In genomic region chr1:43930168-43930948, GRCh38 we compare ENCODE assay signal across 8 cellular contexts. TPM values are rescaled to one million over a fixed set of nuclear protein-coding genes. Genes with fewer than 3 reads are reported as not detected.
DNase-seq lines count a peak whose midpoint lies in the region; ATAC-seq, FAIRE-seq and TF ChIP-seq lines count a peak whose summit lies in the region.

No MANE protein-coding gene starts in this region.

- no peaks in the 10 kb centered on the region for H4K20me1 ChIP-seq in endothelial cell of umbilical vein (replicated peaks; ENCODE audit: control insufficient read depth, extremely low read depth, insufficient read depth, low read length)
- H4K20me1 ChIP-seq in smooth muscle cell (ENCODE audit: low read depth) = no peaks in the 10 kb centered on the region

- 95% methylated on average over 10 of the region's 10 CpGs for WGBS in smooth muscle cell (ENCODE audit: low lambda C conversion rate)

- no peak for FAIRE-seq in endothelial cell of umbilical vein (lab: Jason Lieb, UNC)

- H3K9me1 ChIP-seq in endothelial cell of umbilical vein (replicated peaks; ENCODE audit: control insufficient read depth, extremely low read depth, insufficient read depth, low read length) = no peaks in the 10 kb centered on the region

- TF ChIP-seq CTCF in cardiac muscle cell (IDR thresholded peaks at IDR 0.05; ENCODE audit: low read depth, low read length) (peak; percentile 40), endothelial cell of umbilical vein (IDR thresholded peaks at IDR 0.05; ENCODE audit: extremely low read depth in 1 of 2, insufficient read depth in 1 of 2, low read depth in 1 of 2, low read length in 2 of 2) (peak; percentile 37 to 46), smooth muscle cell (IDR thresholded peaks at IDR 0.05; ENCODE audit: borderline replicate concordance, insufficient read depth, poor library complexity, severe bottlenecking) (peak; percentile 32)

- H3K9ac ChIP-seq in endothelial cell of umbilical vein (replicated peaks; ENCODE audit: extremely low read depth, insufficient read depth, low read length) = no peak overlapping the region
- no peak overlapping the region for H3K9ac ChIP-seq in smooth muscle cell (ENCODE audit: low read depth)

- intact Hi-C loops in cardiac septum (cut with DNase I) = no loop called here
- intact Hi-C loops in endothelial cell of umbilical vein (cut with micrococcal nuclease) = loop anchor here (5.0 kb wide), 2 partner anchors 78 to 278 kb away; partner anchors contain the start of gene KDM4A

- no peak for TF ChIP-seq POLR2A in endothelial cell of umbilical vein (IDR thresholded peaks at IDR 0.05; ENCODE audit: low read depth, low read length)

- H3K4me3 ChIP-seq in cardiac muscle cell (no peak overlapping the region), endothelial cell of umbilical vein (replicated peaks in 1 of 3; ENCODE audit: insufficient read depth in 1 of 3, low read depth in 1 of 3, low read length in 3 of 3) (no peak overlapping the region), smooth muscle cell (no peak overlapping the region)

- H3K36me3 ChIP-seq in cardiac muscle cell (no peaks in the 10 kb centered on the region), endothelial cell of umbilical vein (ENCODE audit: control insufficient read depth in 2 of 2, extremely low read depth in 1 of 2, insufficient read depth in 2 of 2, low read length in 2 of 2) (peaks cover 3 to 4% of the 10 kb centered on the region in 2 experiments), smooth muscle cell (ENCODE audit: low read depth) (no peaks in the 10 kb centered on the region)

- dilution Hi-C loops in endothelial cell of umbilical vein (cut with MboI; ENCODE audit: extremely low pct_ligation_motif_present, low sequenced_read_pairs) = loop anchor here (25.0 kb wide), 1 partner anchor 168 kb away; no protein-coding TSS in a partner anchor

- H3K4me2 ChIP-seq in endothelial cell of umbilical vein (ENCODE audit: insufficient read depth, low read length) (no peak overlapping the region), smooth muscle cell (no peak overlapping the region)

- peaks cover 10% of the 10 kb centered on the region for H3K4me1 ChIP-seq in cardiac muscle cell (ENCODE audit: low read depth)
- peaks cover 5% of the 10 kb centered on the region for H3K4me1 ChIP-seq in endothelial cell of umbilical vein (ENCODE audit: control insufficient read depth, extremely low read depth, insufficient read depth, low read length)
- no peaks in the 10 kb centered on the region for H3K4me1 ChIP-seq in smooth muscle cell (ENCODE audit: low read depth)

- H3K79me2 ChIP-seq in endothelial cell of umbilical vein (ENCODE audit: control insufficient read depth, insufficient read depth, low read length) (no peaks in the 10 kb centered on the region), smooth muscle cell (ENCODE audit: low read depth) (no peaks in the 10 kb centered on the region)

- H3K27me3 ChIP-seq in cardiac muscle cell (no peaks in the 10 kb centered on the region), endothelial cell of umbilical vein (ENCODE audit: control insufficient read depth in 2 of 2, insufficient read depth in 2 of 2, low read length in 2 of 2) (peaks cover 0 to 9% of the 10 kb centered on the region in 2 experiments), smooth muscle cell (ENCODE audit: low read depth) (no peaks in the 10 kb centered on the region)

- CTCF ChIA-PET in endothelial cell of umbilical vein (lab: Charles Lee) = interaction anchor here (0.6 to 18.1 kb wide), 9 partner anchors 9 to 166 kb away, joined by 3 to 965 read pairs (median 3); no protein-coding TSS in a partner anchor

- ATAC-seq in HG02884 (IDR thresholded peaks at IDR 0.05; ENCODE audit: unreplicated experiment) = no peak

- H3K9me3 ChIP-seq in cardiac muscle cell (ENCODE audit: low read depth) (no peaks in the 10 kb centered on the region), endothelial cell of umbilical vein (replicated peaks; ENCODE audit: control insufficient read depth, insufficient read depth, low read length) (no peaks in the 10 kb centered on the region), smooth muscle cell (replicated peaks; ENCODE audit: low read depth) (no peaks in the 10 kb centered on the region)

- POLR2A ChIA-PET in endothelial cell of umbilical vein (lab: Charles Lee) = no interaction called here

- BruUV-seq in endothelial cell of umbilical vein (replicated peaks; lab: Mats Ljungman, UMichigan) = no TSS peak

- no peaks in the 10 kb centered on the region for H3F3A ChIP-seq in smooth muscle cell (ENCODE audit: low read depth)

- no peak overlapping the region for H3K27ac ChIP-seq in cardiac muscle cell
- H3K27ac ChIP-seq in endothelial cell of umbilical vein (ENCODE audit: insufficient read depth, low read depth, low read length) = no peak overlapping the region
- no peak overlapping the region for H3K27ac ChIP-seq in smooth muscle cell (ENCODE audit: low read depth)

- DNase-seq in cardiac muscle cell (ENCODE audit: low read depth in 1 of 2, low spot score in 1 of 2) (no peak), cardiac septum (ENCODE audit: low spot score) (no peak), NAMALWA (ENCODE audit: low spot score) (peak; percentile 48), endothelial cell of umbilical vein (ENCODE audit: low read depth, low spot score) (no peak), smooth muscle cell (lab: John Stamatoyannopoulos, UW; ENCODE audit: unreplicated experiment) (no peak), GOT3 (lab: John Stamatoyannopoulos, UW) (no peak)
- DNase-seq in stimulated activated CD4-positive, alpha-beta T cell treated with anti-CD3 and anti-CD28 coated beads, Interleukin-12 subunit alpha, Interleukin-12 subunit beta, amount 100 ng/mL, for 4 hours = no peak

- H2AFZ ChIP-seq in endothelial cell of umbilical vein (ENCODE audit: low read depth, low read length) (no peak overlapping the region), smooth muscle cell (ENCODE audit: low read depth) (no peak overlapping the region)

RNA-seq across cellular contexts. Expression of gene ARTN, which starts 3.2 kb away (rescaled TPM):
- total RNA-seq in cardiac muscle cell (26.2 and 29.8 TPM in 2 replicates), cardiac septum (0.70 TPM), endothelial cell of umbilical vein (0.18 and 0.48 TPM in 2 replicates), smooth muscle cell (0.36 TPM in 1 of 2 replicates, not detected in the other)
- polyA plus RNA-seq in cardiac muscle cell (50.5 and 60.4 TPM in 2 replicates), endothelial cell of umbilical vein (0.11 TPM in 2 replicates), smooth muscle cell (0.27 and 0.34 TPM in 2 replicates)
- polyA plus RNA-seq in endothelial cell of umbilical vein (2011; cell fraction: cytosol; rRNA removed) = not detected in 2 replicates
- 0.66 and 0.71 TPM in 2 replicates for polyA plus RNA-seq in endothelial cell of umbilical vein (2011; cell fraction: nucleus; rRNA removed)
- polyA plus RNA-seq in endothelial cell of umbilical vein (2012) = 0.24 TPM in 1 of 2 replicates, not detected in the other
- not detected in 2 replicates for polyA minus RNA-seq in endothelial cell of umbilical vein
- polyA minus RNA-seq in endothelial cell of umbilical vein (2011; cell fraction: cytosol; rRNA and poly(A)+ RNA removed) = 1.9 TPM
- 0.43 and 0.53 TPM in 2 replicates for polyA minus RNA-seq in endothelial cell of umbilical vein (2011; cell fraction: nucleus; rRNA and poly(A)+ RNA removed)

RNA-seq across cellular contexts. Expression of gene IPO13, which starts 16.4 kb away (rescaled TPM):
- 26.2 and 29.2 TPM in 2 replicates for total RNA-seq in cardiac muscle cell
- 27.9 and 28.6 TPM in 2 replicates for polyA plus RNA-seq in cardiac muscle cell
- total RNA-seq in cardiac septum = 60.6 TPM
- total RNA-seq in endothelial cell of umbilical vein = 25.8 and 29.3 TPM in 2 replicates
- 28.9 and 32.3 TPM in 2 replicates for polyA plus RNA-seq in endothelial cell of umbilical vein
- polyA plus RNA-seq in endothelial cell of umbilical vein (2011; cell fraction: cytosol; rRNA removed) = 17.2 and 17.7 TPM in 2 replicates
- 46.6 and 56.9 TPM in 2 replicates for polyA plus RNA-seq in endothelial cell of umbilical vein (2011; cell fraction: nucleus; rRNA removed)
- polyA plus RNA-seq in endothelial cell of umbilical vein (2012) = 20.9 and 23.8 TPM in 2 replicates
- 36.1 and 41.8 TPM in 2 replicates for polyA minus RNA-seq in endothelial cell of umbilical vein
- 9.4 TPM for polyA minus RNA-seq in endothelial cell of umbilical vein (2011; cell fraction: cytosol; rRNA and poly(A)+ RNA removed)
- polyA minus RNA-seq in endothelial cell of umbilical vein (2011; cell fraction: nucleus; rRNA and poly(A)+ RNA removed) = 12.2 and 18.2 TPM in 2 replicates
- total RNA-seq in smooth muscle cell = 10.4 and 11.2 TPM in 2 replicates
- 19.3 and 21.2 TPM in 2 replicates for polyA plus RNA-seq in smooth muscle cell

RNA-seq across cellular contexts. Expression of gene DPH2, which starts 39.5 kb away (rescaled TPM):
- 17.1 and 20.7 TPM in 2 replicates for total RNA-seq in cardiac muscle cell
- 21.5 and 38.6 TPM in 2 replicates for polyA plus RNA-seq in cardiac muscle cell
- 15.5 TPM for total RNA-seq in cardiac septum
- 26.6 and 28.1 TPM in 2 replicates for total RNA-seq in endothelial cell of umbilical vein
- 59.1 and 59.6 TPM in 2 replicates for polyA plus RNA-seq in endothelial cell of umbilical vein
- polyA plus RNA-seq in endothelial cell of umbilical vein (2011; cell fraction: cytosol; rRNA removed) = 34.0 and 36.6 TPM in 2 replicates
- polyA plus RNA-seq in endothelial cell of umbilical vein (2011; cell fraction: nucleus; rRNA removed) = 110 and 115 TPM in 2 replicates
- polyA plus RNA-seq in endothelial cell of umbilical vein (2012) = 19.2 and 24.4 TPM in 2 replicates
- polyA minus RNA-seq in endothelial cell of umbilical vein = 36.3 and 47.4 TPM in 2 replicates
- 31.5 TPM for polyA minus RNA-seq in endothelial cell of umbilical vein (2011; cell fraction: cytosol; rRNA and poly(A)+ RNA removed)
- 28.1 and 35.4 TPM in 2 replicates for polyA minus RNA-seq in endothelial cell of umbilical vein (2011; cell fraction: nucleus; rRNA and poly(A)+ RNA removed)
- 9.8 and 23.5 TPM in 2 replicates for total RNA-seq in smooth muscle cell
- 20.3 and 26.5 TPM in 2 replicates for polyA plus RNA-seq in smooth muscle cell

RNA-seq across cellular contexts. Expression of gene ATP6V0B, which starts 44.4 kb away (rescaled TPM):
- 87.5 and 171 TPM in 2 replicates for total RNA-seq in cardiac muscle cell
- polyA plus RNA-seq in cardiac muscle cell = 263 and 316 TPM in 2 replicates
- total RNA-seq in cardiac septum = 81.6 TPM
- 105 and 110 TPM in 2 replicates for total RNA-seq in endothelial cell of umbilical vein
- 325 and 372 TPM in 2 replicates for polyA plus RNA-seq in endothelial cell of umbilical vein
- 176 and 182 TPM in 2 replicates for polyA plus RNA-seq in endothelial cell of umbilical vein (2011; cell fraction: cytosol; rRNA removed)
- polyA plus RNA-seq in endothelial cell of umbilical vein (2011; cell fraction: nucleus; rRNA removed) = 135 and 137 TPM in 2 replicates
- 71.5 and 78.9 TPM in 2 replicates for polyA plus RNA-seq in endothelial cell of umbilical vein (2012)
- polyA minus RNA-seq in endothelial cell of umbilical vein = 110 and 148 TPM in 2 replicates
- 104 TPM for polyA minus RNA-seq in endothelial cell of umbilical vein (2011; cell fraction: cytosol; rRNA and poly(A)+ RNA removed)
- 28.4 and 32.8 TPM in 2 replicates for polyA minus RNA-seq in endothelial cell of umbilical vein (2011; cell fraction: nucleus; rRNA and poly(A)+ RNA removed)
- total RNA-seq in smooth muscle cell = 95.3 and 106 TPM in 2 replicates
- polyA plus RNA-seq in smooth muscle cell = 203 and 222 TPM in 2 replicates

RNA-seq across cellular contexts. Expression of gene B4GALT2, which starts 48.7 kb away (rescaled TPM):
- total RNA-seq in cardiac muscle cell (81.6 and 83.3 TPM in 2 replicates), cardiac septum (44.3 TPM), endothelial cell of umbilical vein (77.7 and 80.0 TPM in 2 replicates), smooth muscle cell (52.4 and 67.0 TPM in 2 replicates)
- polyA plus RNA-seq in cardiac muscle cell (97.4 and 97.6 TPM in 2 replicates), endothelial cell of umbilical vein (103 and 145 TPM in 2 replicates), smooth muscle cell (113 and 135 TPM in 2 replicates)
- polyA plus RNA-seq in endothelial cell of umbilical vein (2011; cell fraction: cytosol; rRNA removed) = 50.3 and 64.8 TPM in 2 replicates
- polyA plus RNA-seq in endothelial cell of umbilical vein (2011; cell fraction: nucleus; rRNA removed) = 26.6 and 28.8 TPM in 2 replicates
- 56.9 and 64.4 TPM in 2 replicates for polyA plus RNA-seq in endothelial cell of umbilical vein (2012)
- 55.0 and 72.4 TPM in 2 replicates for polyA minus RNA-seq in endothelial cell of umbilical vein
- 29.3 TPM for polyA minus RNA-seq in endothelial cell of umbilical vein (2011; cell fraction: cytosol; rRNA and poly(A)+ RNA removed)
- 14.2 and 20.9 TPM in 2 replicates for polyA minus RNA-seq in endothelial cell of umbilical vein (2011; cell fraction: nucleus; rRNA and poly(A)+ RNA removed)

Comparison
In these comparisons a context has a peak if more than half of its experiments do, and no peak if none do; other contexts are left out.
1. RNA of gene ARTN, which starts 3.2 kb away (total RNA-seq): 26.2 to 29.8 TPM in cardiac muscle cell; 0.70 TPM in cardiac septum (single experiment), 0.36 TPM in smooth muscle cell and 0.18 to 0.48 TPM in endothelial cell of umbilical vein; every median in the first group is over 10 times any median in the second.
2. Peak in every context shown above with its lines, with median percentiles within 50 percentile points of each other: CTCF ChIP-seq.